ENCODE assay signal across 18 cellular contexts in genomic region chr5:33235824-33236223, GRCh38.
DNase-seq lines count a peak whose midpoint lies in the region; ATAC-seq and TF ChIP-seq lines count a peak whose summit lies in the region.
"Had no signal": no experiment of that assay in that cellular context is flagged by ENCODE, and none has a peak within 500 bp of the region (broad histone marks: within the 10 kb centered on the region; RNA-seq: fewer than 3 reads in every experiment).

No MANE protein-coding gene starts in this region.

- peaks cover 49% of the 10 kb centered on the region for H3K4me1 Mint-ChIP-seq in endothelial cell (ENCODE audit: unreplicated experiment)

- intact Hi-C loops in posterior cingulate gyrus (cut with DNase I), result no loop called here
- intact Hi-C loops in ascending aorta (cut with DNase I), result no loop called here

- H3K4me3 ChIP-seq in SK-N-SH (ENCODE audit: low read depth in 2 of 2, low read length in 1 of 2) (no peak overlapping the region), ascending aorta (no peak overlapping the region)
- H3K4me3 ChIP-seq: right lobe of liver, SJSA1, tibial artery had no signal

- H3K36me3 ChIP-seq in SK-N-SH (replicated peaks in 1 of 2; ENCODE audit: control insufficient read depth in 1 of 2, insufficient read depth in 2 of 2, low read length in 1 of 2) (no peaks in the 10 kb centered on the region), ascending aorta (no peaks in the 10 kb centered on the region)
- H3K36me3 ChIP-seq: right lobe of liver, SJSA1, tibial artery had no signal

- H3K9me3 ChIP-seq in SK-N-SH, result no peaks in the 10 kb centered on the region
- no peaks in the 10 kb centered on the region for H3K9me3 ChIP-seq in ascending aorta
- H3K9me3 ChIP-seq: right lobe of liver, SJSA1, tibial artery had no signal

- DNase-seq in SK-N-SH (no peak), endothelial cell (ENCODE audit: low spot score) (no peak), posterior cingulate gyrus (no peak), ascending aorta (ENCODE audit: low spot score in 2 of 2) (no peak)
- DNase-seq in stimulated activated naive CD4-positive, alpha-beta T cell (lab: John Stamatoyannopoulos, UW), result no peak
- DNase-seq: activated B cell treated with CpG ODN at 0.5 μM for 24 hours, DND-41, HCEC 1CT, islet precursor cell, NCI-H1092, NCI-H526, right lobe of liver, tibial artery had no signal

- POLR2A ChIA-PET in SK-N-SH (lab: Yijun Ruan, JAX), result no interaction called here

- H3K9me3 Mint-ChIP-seq in endothelial cell (ENCODE audit: unreplicated experiment), result no peaks in the 10 kb centered on the region
- H3K9me3 Mint-ChIP-seq: activated B cell treated with CpG ODN at 0.5 μM for 24 hours; activated naive CD4-positive, alpha-beta T cell treated with anti-CD3 and anti-CD28 coated beads, Interleukin-2, amount 50 U/mL, for 72 hours had no signal

- peaks cover 3% of the 10 kb centered on the region for H3K27me3 Mint-ChIP-seq in endothelial cell (ENCODE audit: unreplicated experiment)
- H3K27me3 Mint-ChIP-seq: activated B cell treated with CpG ODN at 0.5 μM for 24 hours had no signal

- H3K79me2 ChIP-seq in SK-N-SH (ENCODE audit: insufficient read depth), result no peaks in the 10 kb centered on the region

- no peak overlapping the region for H3K9ac ChIP-seq in SK-N-SH

- H3K27me3 ChIP-seq in SK-N-SH (ENCODE audit: insufficient read depth) (no peaks in the 10 kb centered on the region), ascending aorta (no peaks in the 10 kb centered on the region)
- H3K27me3 ChIP-seq: right lobe of liver, SJSA1, tibial artery had no signal

- no peak for TF ChIP-seq RAD21 in SK-N-SH (IDR thresholded peaks at IDR 0.05; ENCODE audit: low read length)

- H2AFZ ChIP-seq in SK-N-SH (ENCODE audit: low read depth), result 0 out of 2 replicates have a peak overlapping the region, but pooled peaks have one; percentile 25

- H3K27ac Mint-ChIP-seq in endothelial cell (ENCODE audit: unreplicated experiment), result peak overlapping the region; percentile 48
- H3K27ac Mint-ChIP-seq: activated B cell treated with CpG ODN at 0.5 μM for 24 hours; activated naive CD4-positive, alpha-beta T cell treated with anti-CD3 and anti-CD28 coated beads, Interleukin-2, amount 50 U/mL, for 72 hours had no signal

- CTCF ChIA-PET in SK-N-SH (lab: Yijun Ruan, JAX), result no interaction called here

- H3K4me2 ChIP-seq in SK-N-SH, result no peak overlapping the region

- TF ChIP-seq EP300 in SK-N-SH (IDR thresholded peaks at IDR 0.05; ENCODE audit: borderline replicate concordance in 1 of 2, low read depth in 1 of 2, low read length in 1 of 2), result no peak

- H3K27ac ChIP-seq in SK-N-SH (ENCODE audit: low read depth in 2 of 2, low read length in 1 of 2) (no peak overlapping the region), ascending aorta (no peak overlapping the region)
- H3K27ac ChIP-seq: right lobe of liver, SJSA1, tibial artery had no signal

- H3K4me3 Mint-ChIP-seq in endothelial cell (ENCODE audit: unreplicated experiment), result peak overlapping the region; percentile 13
- H3K4me3 Mint-ChIP-seq: activated B cell treated with CpG ODN at 0.5 μM for 24 hours had no signal

- H3K9me2 ChIP-seq in SK-N-SH, result no peaks in the 10 kb centered on the region

- ATAC-seq in SK-N-SH treated with all-trans-retinoic acid at 6 μM for 48 hours (no peak), GM21367 (IDR thresholded peaks at IDR 0.05; ENCODE audit: unreplicated experiment) (peak; percentile 58), HG03432 (IDR thresholded peaks at IDR 0.05; ENCODE audit: unreplicated experiment) (peak; percentile 73)
- ATAC-seq: right lobe of liver had no signal

- H3K4me1 ChIP-seq in SK-N-SH (ENCODE audit: control insufficient read depth in 1 of 2, insufficient read depth in 2 of 2, low read depth in 1 of 2, low read length in 1 of 2) (peaks cover 0 to 4% of the 10 kb centered on the region in 2 experiments; a peak in 2 of 4 replicates), ascending aorta (peaks cover 0 to 5% of the 10 kb centered on the region in 2 donors)

- peaks cover 21% of the 10 kb centered on the region for H3K36me3 Mint-ChIP-seq in endothelial cell (ENCODE audit: low read depth, unreplicated experiment)
- H3K36me3 Mint-ChIP-seq: activated naive CD4-positive, alpha-beta T cell treated with anti-CD3 and anti-CD28 coated beads, Interleukin-2, amount 50 U/mL, for 72 hours had no signal

- 53% methylated on average over 4 of the region's 4 CpGs for WGBS in SK-N-SH (ENCODE audit: low lambda C conversion rate)

- no peaks in the 10 kb centered on the region for H4K20me1 ChIP-seq in SK-N-SH (ENCODE audit: insufficient read depth)

- TF ChIP-seq CTCF in SK-N-SH (IDR thresholded peaks at IDR 0.05), result no peak
- no peak for TF ChIP-seq CTCF in endothelial cell (IDR thresholded peaks at IDR 0.05; ENCODE audit: unreplicated experiment)
- no peak for TF ChIP-seq CTCF in ascending aorta (IDR thresholded peaks at IDR 0.05)

- H3F3A ChIP-seq in SK-N-SH (replicated peaks; ENCODE audit: insufficient read depth), result no peaks in the 10 kb centered on the region

TF ChIP-seq in SK-N-SH, 30 proteins besides CTCF, POLR2A, EP300 and RAD21 (continues in another document):
- no peak for TF ChIP-seq RXRA (IDR thresholded peaks at IDR 0.05; ENCODE audit: borderline replicate concordance, low read depth)
- no peak for TF ChIP-seq ZBTB33 (IDR thresholded peaks at IDR 0.05; ENCODE audit: borderline replicate concordance, low read depth)

TF ChIP-seq in SK-N-SH treated with all-trans-retinoic acid at 6 μM for 48 hours, 23 proteins besides CTCF, POLR2A, EP300 and RAD21:
- TF ChIP-seq TOX (CRISPR knock-in tag; IDR thresholded peaks at IDR 0.05; ENCODE audit: borderline replicate concordance) (no peak), GLIS3 (CRISPR knock-in tag; IDR thresholded peaks at IDR 0.05) (no peak), CREB5 (CRISPR knock-in tag; IDR thresholded peaks at IDR 0.05; ENCODE audit: low read depth) (no peak), PPARA (CRISPR knock-in tag; IDR thresholded peaks at IDR 0.05; ENCODE audit: borderline replicate concordance) (no peak), ZNF565 (CRISPR knock-in tag; conservative IDR thresholded peaks at IDR 0.05; ENCODE audit: low read depth) (no peak), ZC3H10 (CRISPR knock-in tag; IDR thresholded peaks at IDR 0.05) (no peak), TCF4 (CRISPR knock-in tag; IDR thresholded peaks at IDR 0.05; ENCODE audit: borderline replicate concordance) (no peak)
